2 cellular contexts compared by ENCODE assay signal in the genomic region with DNA sequence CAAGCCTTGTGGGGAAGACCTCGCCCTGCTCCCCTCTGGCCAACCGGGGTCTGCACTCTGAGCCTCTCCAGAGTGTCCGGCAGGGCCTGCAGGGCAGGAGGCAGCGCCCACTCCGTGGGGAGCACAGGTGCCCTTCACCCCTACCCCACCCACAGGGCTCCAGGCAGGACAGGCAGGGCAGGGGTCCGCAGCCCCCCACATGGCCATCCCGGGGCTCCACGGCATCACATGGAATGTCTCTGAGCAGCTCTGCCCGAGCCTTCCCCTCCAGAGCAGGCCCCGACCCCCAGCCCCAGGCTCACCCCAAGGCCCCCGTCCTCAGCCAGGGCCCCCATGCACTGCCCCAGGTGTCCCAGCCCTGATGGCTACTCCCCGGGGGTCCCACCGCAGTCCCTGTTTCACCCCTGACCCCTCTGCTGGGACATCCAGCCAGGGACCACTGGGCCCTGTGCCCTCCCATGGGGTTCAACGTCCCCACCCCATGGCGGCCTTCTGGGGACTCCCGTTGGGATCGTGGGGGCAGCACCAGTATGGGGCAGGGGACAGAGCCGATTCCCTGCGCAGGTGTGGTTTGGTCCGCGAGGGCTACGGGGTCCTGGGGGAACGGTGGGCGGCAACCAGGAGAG.
TF ChIP-seq lines count a peak whose summit lies in the region.

No MANE protein-coding gene starts in this region.

TF ChIP-seq in SK-N-SH, 30 proteins besides CTCF, POLR2A, EP300 and RAD21 (continued from another document):
- TF ChIP-seq IRF3 (IDR thresholded peaks at IDR 0.05; ENCODE audit: low read depth, low read length) = no peak
- no peak for TF ChIP-seq USF2 (IDR thresholded peaks at IDR 0.05; ENCODE audit: borderline replicate concordance, low read depth, low read length)
- TF ChIP-seq SMC3 (IDR thresholded peaks at IDR 0.05; ENCODE audit: low read depth, low read length) = no peak
- TF ChIP-seq JUND (IDR thresholded peaks at IDR 0.05) = no peak
- no peak for TF ChIP-seq TCF12 (IDR thresholded peaks at IDR 0.05)
- no peak for TF ChIP-seq FOSL2 (IDR thresholded peaks at IDR 0.05; ENCODE audit: borderline replicate concordance, low read depth)

TF ChIP-seq in SK-N-SH treated with all-trans-retinoic acid at 6 μM for 48 hours, 23 proteins besides CTCF, POLR2A, EP300 and RAD21 (continued from another document):
- TF ChIP-seq BACH2 (CRISPR knock-in tag; IDR thresholded peaks at IDR 0.05; ENCODE audit: borderline replicate concordance) (no peak), RARB (CRISPR knock-in tag; IDR thresholded peaks at IDR 0.05) (no peak), TCF4 (CRISPR knock-in tag; IDR thresholded peaks at IDR 0.05; ENCODE audit: borderline replicate concordance) (no peak), TSHZ2 (CRISPR knock-in tag; IDR thresholded peaks at IDR 0.05) (no peak), ZNF70 (CRISPR knock-in tag; IDR thresholded peaks at IDR 0.05) (no peak), SNAI2 (CRISPR knock-in tag; IDR thresholded peaks at IDR 0.05) (no peak), ISL1 (CRISPR knock-in tag; IDR thresholded peaks at IDR 0.05) (no peak)
- TF ChIP-seq, protein P1, sequence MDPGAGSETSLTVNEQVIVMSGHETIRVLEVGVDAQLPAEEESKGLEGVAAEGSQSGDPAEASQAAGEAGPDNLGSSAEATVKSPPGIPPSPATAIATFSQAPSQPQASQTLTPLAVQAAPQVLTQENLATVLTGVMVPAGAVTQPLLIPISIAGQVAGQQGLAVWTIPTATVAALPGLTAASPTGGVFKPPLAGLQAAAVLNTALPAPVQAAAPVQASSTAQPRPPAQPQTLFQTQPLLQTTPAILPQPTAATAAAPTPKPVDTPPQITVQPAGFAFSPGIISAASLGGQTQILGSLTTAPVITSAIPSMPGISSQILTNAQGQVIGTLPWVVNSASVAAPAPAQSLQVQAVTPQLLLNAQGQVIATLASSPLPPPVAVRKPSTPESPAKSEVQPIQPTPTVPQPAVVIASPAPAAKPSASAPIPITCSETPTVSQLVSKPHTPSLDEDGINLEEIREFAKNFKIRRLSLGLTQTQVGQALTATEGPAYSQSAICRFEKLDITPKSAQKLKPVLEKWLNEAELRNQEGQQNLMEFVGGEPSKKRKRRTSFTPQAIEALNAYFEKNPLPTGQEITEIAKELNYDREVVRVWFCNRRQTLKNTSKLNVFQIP (CRISPR knock-in tag; IDR thresholded peaks at IDR 0.05; ENCODE audit: borderline replicate concordance, low read depth) = no peak
